Comparison of ENCODE assay signal across 28 cellular contexts in genomic region chr14:69429643-69430042, GRCh38. TPM values are rescaled to one million over a fixed set of nuclear protein-coding genes. Genes with fewer than 3 reads are reported as not detected.
"Had no signal": no experiment of that assay in that cellular context is flagged by ENCODE, and none has a peak within 500 bp of the region (broad histone marks: within the 10 kb centered on the region; RNA-seq: fewer than 3 reads in every experiment).

No MANE protein-coding gene starts in this region.

- H3K27ac Mint-ChIP-seq: activated CD4-positive, alpha-beta memory T cell treated with anti-CD3 and anti-CD28 coated beads, Interleukin-2, amount 10 ng/mL, durations not matched to agents 7 days and 5 days; activated CD4-positive, alpha-beta T cell treated with anti-CD3 and anti-CD28 coated beads, Interleukin-2, amount 10 ng/mL, durations not matched to agents 7 days and 5 days; activated naive CD4-positive, alpha-beta T cell treated with anti-CD3 and anti-CD28 coated beads, Interleukin-2, amount 10 ng/mL, durations not matched to agents 7 days and 5 days; activated naive CD4-positive, alpha-beta T cell treated with anti-CD3 and anti-CD28 coated beads, Interleukin-2, amount 50 U/mL, for 72 hours; activated naive CD8-positive, alpha-beta T cell treated with anti-CD3 and anti-CD28 coated beads, Interleukin-2, amount 10 ng/mL, durations not matched to agents 7 days and 5 days; activated T-cell treated with anti-CD3 and anti-CD28 coated beads, Interleukin-2, amount 50 U/mL, for 24 hours; activated T-helper 1 cell treated with anti-CD3 and anti-CD28 coated beads, Interleukin-12 subunit alpha, Interleukin-12 subunit beta, Interleukin-2, Interleukin-4 antibody, amounts not matched to agents 30 ng/mL and 10 ng/mL and 1 ng/mL, durations not matched to agents 14 hours and 24 hours and 36 hours; dendritic cell treated with granulocyte-macrophage colony-stimulating factor and Interleukin-4, amounts not matched to agents 40 ng/mL and 50 ng/mL, for 4 days; endodermal cell had no signal

- H3K9me3 ChIP-seq: ascending aorta had no signal

- DNase-seq: activated CD4-positive, alpha-beta memory T cell treated with anti-CD3 and anti-CD28 coated beads, Interleukin-2, amount 10 ng/mL, durations not matched to agents 7 days and 5 days; activated CD4-positive, alpha-beta T cell treated with anti-CD3 and anti-CD28 coated beads for 1 hour; activated CD4-positive, alpha-beta T cell treated with anti-CD3 and anti-CD28 coated beads for 4 hours; activated CD4-positive, alpha-beta T cell treated with anti-CD3 and anti-CD28 coated beads, Interleukin-2, amount 10 ng/mL, durations not matched to agents 7 days and 5 days; activated CD4-positive, alpha-beta T cell treated with anti-CD3 and anti-CD28 coated beads, Interleukin-2, amount 50 U/mL, for 4 hours; activated CD8-positive, alpha-beta memory T cell treated with anti-CD3 and anti-CD28 coated beads, Interleukin-2, amount 50 U/mL, for 48 hours; activated gamma-delta T cell; activated naive CD4-positive, alpha-beta T cell; activated naive CD4-positive, alpha-beta T cell treated with anti-CD3 and anti-CD28 coated beads, Interleukin-2, amount 10 ng/mL, durations not matched to agents 7 days and 5 days; activated naive CD8-positive, alpha-beta T cell treated with anti-CD3 and anti-CD28 coated beads, Interleukin-2, amount 10 ng/mL, durations not matched to agents 7 days and 5 days; activated T-cell treated with anti-CD3 and anti-CD28 coated beads for 4 hours; activated T-cell treated with anti-CD3 and anti-CD28 coated beads, Interleukin-2, amount 50 U/mL, for 24 hours; brain microvascular endothelial cell; dorsolateral prefrontal cortex; effector memory CD4-positive, alpha-beta T cell; endodermal cell; foreskin fibroblast; heart left ventricle; T-helper 2 cell had no signal

- FAIRE-seq: bronchial epithelial cell, frontal cortex had no signal

- H3K4me3 ChIP-seq: ascending aorta, coronary artery, dorsolateral prefrontal cortex, heart left ventricle had no signal

- H3K27me3 Mint-ChIP-seq: activated CD4-positive, alpha-beta memory T cell treated with anti-CD3 and anti-CD28 coated beads, Interleukin-2, amount 10 ng/mL, durations not matched to agents 7 days and 5 days; activated CD4-positive, alpha-beta T cell treated with anti-CD3 and anti-CD28 coated beads, Interleukin-2, amount 10 ng/mL, durations not matched to agents 7 days and 5 days; activated naive CD4-positive, alpha-beta T cell treated with anti-CD3 and anti-CD28 coated beads, Interleukin-2, amount 10 ng/mL, durations not matched to agents 7 days and 5 days; activated naive CD8-positive, alpha-beta T cell treated with anti-CD3 and anti-CD28 coated beads, Interleukin-2, amount 10 ng/mL, durations not matched to agents 7 days and 5 days; activated T-cell treated with anti-CD3 and anti-CD28 coated beads, Interleukin-2, amount 50 U/mL, for 24 hours; central memory CD8-positive, alpha-beta T cell; dendritic cell treated with granulocyte-macrophage colony-stimulating factor and Interleukin-4, amounts not matched to agents 40 ng/mL and 50 ng/mL, for 4 days had no signal

- H3K4me3 Mint-ChIP-seq: activated CD4-positive, alpha-beta memory T cell treated with anti-CD3 and anti-CD28 coated beads, Interleukin-2, amount 10 ng/mL, durations not matched to agents 7 days and 5 days; activated CD4-positive, alpha-beta T cell treated with anti-CD3 and anti-CD28 coated beads, Interleukin-2, amount 10 ng/mL, durations not matched to agents 7 days and 5 days; activated naive CD4-positive, alpha-beta T cell treated with anti-CD3 and anti-CD28 coated beads, Interleukin-2, amount 10 ng/mL, durations not matched to agents 7 days and 5 days; activated naive CD8-positive, alpha-beta T cell treated with anti-CD3 and anti-CD28 coated beads, Interleukin-2, amount 10 ng/mL, durations not matched to agents 7 days and 5 days; activated T-cell treated with anti-CD3 and anti-CD28 coated beads, Interleukin-2, amount 50 U/mL, for 24 hours; activated T-helper 1 cell treated with anti-CD3 and anti-CD28 coated beads, Interleukin-12 subunit alpha, Interleukin-12 subunit beta, Interleukin-2, Interleukin-4 antibody, amounts not matched to agents 30 ng/mL and 10 ng/mL and 1 ng/mL, durations not matched to agents 14 hours and 24 hours and 36 hours; central memory CD8-positive, alpha-beta T cell; dendritic cell treated with granulocyte-macrophage colony-stimulating factor and Interleukin-4, amounts not matched to agents 40 ng/mL and 50 ng/mL, for 4 days; endodermal cell had no signal

- ATAC-seq: activated naive CD4-positive, alpha-beta T cell treated with anti-CD3 and anti-CD28 coated beads, Interleukin-2, amount 50 U/mL, for 72 hours; esophagus mucosa; heart left ventricle had no signal

- H3K4me1 Mint-ChIP-seq: activated CD4-positive, alpha-beta T cell treated with anti-CD3 and anti-CD28 coated beads, Interleukin-2, amount 10 ng/mL, durations not matched to agents 7 days and 5 days; activated naive CD4-positive, alpha-beta T cell treated with anti-CD3 and anti-CD28 coated beads, Interleukin-2, amount 10 ng/mL, durations not matched to agents 7 days and 5 days; endodermal cell had no signal

- H3K27ac ChIP-seq: ascending aorta, brain microvascular endothelial cell, coronary artery, dorsolateral prefrontal cortex, heart left ventricle had no signal

- H3K4me1 ChIP-seq: ascending aorta had no signal

- H3K27me3 ChIP-seq: ascending aorta, brain microvascular endothelial cell, dorsolateral prefrontal cortex, heart left ventricle had no signal

- H3K9me3 Mint-ChIP-seq: activated CD4-positive, alpha-beta memory T cell treated with anti-CD3 and anti-CD28 coated beads, Interleukin-2, amount 10 ng/mL, durations not matched to agents 7 days and 5 days; activated CD4-positive, alpha-beta T cell treated with anti-CD3 and anti-CD28 coated beads, Interleukin-2, amount 10 ng/mL, durations not matched to agents 7 days and 5 days; activated naive CD4-positive, alpha-beta T cell treated with anti-CD3 and anti-CD28 coated beads, Interleukin-2, amount 10 ng/mL, durations not matched to agents 7 days and 5 days; activated naive CD4-positive, alpha-beta T cell treated with anti-CD3 and anti-CD28 coated beads, Interleukin-2, amount 50 U/mL, for 72 hours; activated naive CD8-positive, alpha-beta T cell treated with anti-CD3 and anti-CD28 coated beads, Interleukin-2, amount 10 ng/mL, durations not matched to agents 7 days and 5 days; activated T-cell treated with anti-CD3 and anti-CD28 coated beads, Interleukin-2, amount 50 U/mL, for 24 hours; activated T-helper 1 cell treated with anti-CD3 and anti-CD28 coated beads, Interleukin-12 subunit alpha, Interleukin-12 subunit beta, Interleukin-2, Interleukin-4 antibody, amounts not matched to agents 30 ng/mL and 10 ng/mL and 1 ng/mL, durations not matched to agents 14 hours and 24 hours and 36 hours; central memory CD8-positive, alpha-beta T cell; endodermal cell had no signal

RNA-seq across cellular contexts. Expression of gene PLEKHD1, which starts 54.9 kb away (rescaled TPM):
- total RNA-seq: activated T-helper 1 cell treated with anti-CD3 and anti-CD28 coated beads, Interleukin-12 subunit alpha, Interleukin-12 subunit beta, Interleukin-2, Interleukin-4 antibody, amounts not matched to agents 30 ng/mL and 10 ng/mL and 1 ng/mL, durations not matched to agents 14 hours and 24 hours and 36 hours; ascending aorta; esophagus mucosa had no signal
